ENCODE assay signal across 8 cellular contexts in the genomic region with DNA sequence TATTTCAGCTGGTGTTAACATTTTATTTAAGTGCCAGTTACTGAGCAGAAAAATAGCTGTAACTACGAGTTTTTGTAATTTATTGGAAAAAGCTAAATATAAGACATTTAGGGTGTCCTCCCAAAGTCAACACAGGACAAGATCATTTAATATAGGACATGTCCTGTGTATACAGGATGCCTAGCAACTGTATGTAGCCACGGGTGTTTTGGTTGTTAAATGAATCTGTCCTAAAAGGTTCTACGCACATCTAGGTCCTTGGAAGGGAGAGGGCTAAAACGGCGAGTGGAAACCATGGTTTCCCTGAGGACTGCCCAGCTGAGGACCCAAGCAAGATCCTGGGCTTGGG. TPM values are rescaled to one million over a fixed set of nuclear protein-coding genes. Genes with fewer than 3 reads are reported as not detected.
DNase-seq lines count a peak whose midpoint lies in the region; ATAC-seq and TF ChIP-seq lines count a peak whose summit lies in the region.

No MANE protein-coding gene starts in this region.

- H3K4me1 ChIP-seq in CD8-positive, alpha-beta memory T cell (ENCODE audit: insufficient read depth, low read length) = peaks cover 15% of the 10 kb centered on the region

- H3K4me3 ChIP-seq in CD8-positive, alpha-beta memory T cell (ENCODE audit: low read length) = peak overlapping the region; percentile 79
- H3K4me3 ChIP-seq in iPS-11a (ENCODE audit: low read depth, low read length) = peak overlapping the region; percentile 84

- peak overlapping the region; percentile 86 for H3K27ac ChIP-seq in CD8-positive, alpha-beta memory T cell (ENCODE audit: low read depth, low read length)

- peak overlapping the region; percentile 76 to 99 (median 94) for H3K27ac Mint-ChIP-seq in CD8-positive, alpha-beta memory T cell
- peak overlapping the region; percentile 69 for H3K27ac Mint-ChIP-seq in activated CD4-positive, alpha-beta memory T cell treated with anti-CD3 and anti-CD28 coated beads, Interleukin-2, amount 10 ng/mL, durations not matched to agents 7 days and 5 days
- H3K27ac Mint-ChIP-seq in stimulated activated effector memory CD8-positive, alpha-beta T cell treated with anti-CD3 and anti-CD28 coated beads, Interleukin-12 subunit alpha, Interleukin-12 subunit beta, amount 100 ng/mL, for 72 hours = peak overlapping the region; percentile 99

- H3K27me3 Mint-ChIP-seq in CD8-positive, alpha-beta memory T cell = no peaks in the 10 kb centered on the region
- H3K27me3 Mint-ChIP-seq in activated CD4-positive, alpha-beta memory T cell treated with anti-CD3 and anti-CD28 coated beads, Interleukin-2, amount 10 ng/mL, durations not matched to agents 7 days and 5 days = no peaks in the 10 kb centered on the region

- DNase-seq in CD8-positive, alpha-beta memory T cell = no peak
- DNase-seq in HEK293T (ENCODE audit: extremely low spot score) = no peak
- DNase-seq in activated CD4-positive, alpha-beta memory T cell treated with anti-CD3 and anti-CD28 coated beads, Interleukin-2, amount 10 ng/mL, durations not matched to agents 7 days and 5 days = no peak
- no peak for DNase-seq in stimulated activated effector memory CD8-positive, alpha-beta T cell treated with anti-CD3 and anti-CD28 coated beads, Interleukin-12 subunit alpha, Interleukin-12 subunit beta, amount 100 ng/mL, for 72 hours (ENCODE audit: low spot score in 2 of 2)
- DNase-seq in NCI-H2171 treated with DMSO at 0.1 percent for 48 hours (lab: John Stamatoyannopoulos, UW) = no peak
- DNase-seq in NCI-H748 treated with DMSO at 0.1 percent for 48 hours (lab: John Stamatoyannopoulos, UW) = no peak

- no peaks in the 10 kb centered on the region for H3K9me3 ChIP-seq in CD8-positive, alpha-beta memory T cell (ENCODE audit: low read length)

- H3K4me1 Mint-ChIP-seq in CD8-positive, alpha-beta memory T cell = peaks cover 24 to 40% (median 35%) of the 10 kb centered on the region in 3 donors
- peaks cover 30% of the 10 kb centered on the region for H3K4me1 Mint-ChIP-seq in activated CD4-positive, alpha-beta memory T cell treated with anti-CD3 and anti-CD28 coated beads, Interleukin-2, amount 10 ng/mL, durations not matched to agents 7 days and 5 days
- H3K4me1 Mint-ChIP-seq in stimulated activated effector memory CD8-positive, alpha-beta T cell treated with anti-CD3 and anti-CD28 coated beads, Interleukin-12 subunit alpha, Interleukin-12 subunit beta, amount 100 ng/mL, for 72 hours = peaks cover 16% of the 10 kb centered on the region

- peak overlapping the region; percentile 89 to 97 (median 95) for H3K4me3 Mint-ChIP-seq in CD8-positive, alpha-beta memory T cell
- peak overlapping the region; percentile 94 for H3K4me3 Mint-ChIP-seq in activated CD4-positive, alpha-beta memory T cell treated with anti-CD3 and anti-CD28 coated beads, Interleukin-2, amount 10 ng/mL, durations not matched to agents 7 days and 5 days
- peak overlapping the region; percentile 95 for H3K4me3 Mint-ChIP-seq in stimulated activated effector memory CD8-positive, alpha-beta T cell treated with anti-CD3 and anti-CD28 coated beads, Interleukin-12 subunit alpha, Interleukin-12 subunit beta, amount 100 ng/mL, for 72 hours

- H3K9me3 Mint-ChIP-seq in CD8-positive, alpha-beta memory T cell = no peaks in the 10 kb centered on the region
- no peaks in the 10 kb centered on the region for H3K9me3 Mint-ChIP-seq in activated CD4-positive, alpha-beta memory T cell treated with anti-CD3 and anti-CD28 coated beads, Interleukin-2, amount 10 ng/mL, durations not matched to agents 7 days and 5 days
- no peaks in the 10 kb centered on the region for H3K9me3 Mint-ChIP-seq in stimulated activated effector memory CD8-positive, alpha-beta T cell treated with anti-CD3 and anti-CD28 coated beads, Interleukin-12 subunit alpha, Interleukin-12 subunit beta, amount 100 ng/mL, for 72 hours

- CTCF ChIA-PET in CD8-positive, alpha-beta memory T cell (lab: Charles Lee) = interaction anchor here (1.0 to 1.5 kb wide), 6 partner anchors 19 to 215 kb away, joined by 3 to 8 read pairs (median 4); a partner anchor contains a TSS
- CTCF ChIA-PET in HEK293T (lab: Yijun Ruan, JAX) = interaction anchor here (0.9 kb wide), 1 partner anchor 18 kb away, joined by 4 read pairs; a partner anchor contains a TSS
- CTCF ChIA-PET in activated CD4-positive, alpha-beta memory T cell treated with anti-CD3 and anti-CD28 coated beads, Interleukin-2, amount 10 ng/mL, durations not matched to agents 7 days and 5 days (lab: Charles Lee) = interaction anchor here (0.8 to 3.6 kb wide), 4 partner anchors 18 to 215 kb away, joined by 3 to 24 read pairs (median 4); a partner anchor contains a TSS

- no peaks in the 10 kb centered on the region for H3K36me3 ChIP-seq in CD8-positive, alpha-beta memory T cell (ENCODE audit: insufficient read depth, low read length)

- peaks cover 10 to 33% (median 14%) of the 10 kb centered on the region in 3 donors for H3K36me3 Mint-ChIP-seq in CD8-positive, alpha-beta memory T cell
- peaks cover 45% of the 10 kb centered on the region for H3K36me3 Mint-ChIP-seq in activated CD4-positive, alpha-beta memory T cell treated with anti-CD3 and anti-CD28 coated beads, Interleukin-2, amount 10 ng/mL, durations not matched to agents 7 days and 5 days (ENCODE audit: low read depth)
- peaks cover 17% of the 10 kb centered on the region for H3K36me3 Mint-ChIP-seq in stimulated activated effector memory CD8-positive, alpha-beta T cell treated with anti-CD3 and anti-CD28 coated beads, Interleukin-12 subunit alpha, Interleukin-12 subunit beta, amount 100 ng/mL, for 72 hours

- ATAC-seq in stimulated activated effector memory CD8-positive, alpha-beta T cell treated with anti-CD3 and anti-CD28 coated beads, Interleukin-12 subunit alpha, Interleukin-12 subunit beta, amount 100 ng/mL, for 72 hours = peak; percentile 44
- no peak for ATAC-seq in HG03045 (IDR thresholded peaks at IDR 0.05; ENCODE audit: unreplicated experiment)

- POLR2A ChIA-PET in CD8-positive, alpha-beta memory T cell (lab: Charles Lee) = interaction anchor here (0.6 to 2.8 kb wide), 5 partner anchors 18 to 71 kb away, joined by 3 to 15 read pairs (median 6); a partner anchor contains a TSS
- POLR2A ChIA-PET in HEK293T (lab: Yijun Ruan, JAX) = interaction anchor here (0.6 to 3.2 kb wide), 17 partner anchors 8 to 71 kb away, joined by 3 to 36 read pairs (median 4); a partner anchor contains a TSS
- POLR2A ChIA-PET in activated CD4-positive, alpha-beta memory T cell treated with anti-CD3 and anti-CD28 coated beads, Interleukin-2, amount 10 ng/mL, durations not matched to agents 7 days and 5 days (lab: Charles Lee) = interaction anchor here (0.7 to 3.7 kb wide), 15 partner anchors 8 to 72 kb away, joined by 3 to 46 read pairs (median 5); a partner anchor contains a TSS

- no peaks in the 10 kb centered on the region for H3K27me3 ChIP-seq in CD8-positive, alpha-beta memory T cell (ENCODE audit: insufficient read depth, low read length, poor library complexity, severe bottlenecking)

TF ChIP-seq in HEK293T, 16 proteins besides CTCF, POLR2A, EP300 and RAD21:
- TF ChIP-seq BHLHE40 (IDR thresholded peaks at IDR 0.05; ENCODE audit: borderline replicate concordance) (no peak), CTBP1 (IDR thresholded peaks at IDR 0.05; ENCODE audit: borderline replicate concordance) (0 out of 2 replicates have a peak, but pooled peaks have one; percentile 22), SUZ12 (IDR thresholded peaks at IDR 0.05) (no peak)
TF ChIP-seq in HEK293T: peak in this region for 1.

RNA-seq across cellular contexts. Expression of a gene that starts 0.6 kb away (rescaled TPM):
- total RNA-seq in CD8-positive, alpha-beta memory T cell = 10 to 100 TPM; 20.7 to 22.5 TPM
- polyA plus RNA-seq in CD8-positive, alpha-beta memory T cell = 3.2 TPM
- total RNA-seq in activated CD4-positive, alpha-beta memory T cell treated with anti-CD3 and anti-CD28 coated beads, Interleukin-2, amount 10 ng/mL, durations not matched to agents 7 days and 5 days = 10 to 100 TPM; 24.9 to 25.7 TPM

RNA-seq across cellular contexts. Expression of a gene that starts 18.4 kb away (rescaled TPM):
- 1 to 10 TPM; 7.1 to 7.6 TPM for total RNA-seq in CD8-positive, alpha-beta memory T cell
- polyA plus RNA-seq in CD8-positive, alpha-beta memory T cell = 2.9 TPM
- 1 to 10 TPM; 6.1 to 6.3 TPM for total RNA-seq in activated CD4-positive, alpha-beta memory T cell treated with anti-CD3 and anti-CD28 coated beads, Interleukin-2, amount 10 ng/mL, durations not matched to agents 7 days and 5 days

RNA-seq across cellular contexts. Expression of a gene that starts 47.3 kb away (rescaled TPM):
- 1 to 10 TPM; 7.7 to 9.6 TPM for total RNA-seq in CD8-positive, alpha-beta memory T cell
- polyA plus RNA-seq in CD8-positive, alpha-beta memory T cell = 3.5 TPM
- total RNA-seq in activated CD4-positive, alpha-beta memory T cell treated with anti-CD3 and anti-CD28 coated beads, Interleukin-2, amount 10 ng/mL, durations not matched to agents 7 days and 5 days = 10 to 100 TPM; 10.5 to 10.6 TPM
